Comparison of ENCODE assay signal across 20 cellular contexts in genomic region chr11:74307409-74307808, GRCh38. TPM values are rescaled to one million over a fixed set of nuclear protein-coding genes. Genes with fewer than 3 reads are reported as not detected.
A peak's percentile ranks its signal among the peaks of the same experiment; 100 is the strongest.
DNase-seq lines count a peak whose midpoint lies in the region; ATAC-seq and TF ChIP-seq lines count a peak whose summit lies in the region.
"Had no signal": no experiment of that assay in that cellular context is flagged by ENCODE, and none has a peak within 500 bp of the region (broad histone marks: within the 10 kb centered on the region; RNA-seq: fewer than 3 reads in every experiment).

No MANE protein-coding gene starts in this region.

- DNase-seq in DND-41, result peak; percentile 26
- DNase-seq in LHCN-M2 (ENCODE audit: low read depth), result peak; percentile 41
- DNase-seq in astrocyte of the hippocampus (ENCODE audit: low read depth, low spot score), result peak; percentile 88
- peak; percentile 60 for DNase-seq in fibroblast of villous mesenchyme (ENCODE audit: low read depth)
- no peak for DNase-seq in upper lobe of right lung
- no peak for DNase-seq in RPMI8226
- DNase-seq: activated CD8-positive, alpha-beta memory T cell treated with anti-CD3 and anti-CD28 coated beads, Interleukin-2, amount 10 ng/mL, durations not matched to agents 7 days and 5 days; activated naive CD8-positive, alpha-beta T cell treated with anti-CD3 and anti-CD28 coated beads, Interleukin-2, amount 50 U/mL, for 24 hours; glutamatergic neuron; Kasumi-1; naive thymus-derived CD4-positive, alpha-beta T cell; NCI-H146; NCI-H510A treated with DMSO at 0.1 percent for 48 hours; small intestine had no signal

- no peak for ATAC-seq in DND-41 (ENCODE audit: insufficient read depth, low read depth)
- no peak for ATAC-seq in HG02840 (IDR thresholded peaks at IDR 0.05; ENCODE audit: low FRiP score, unreplicated experiment)
- ATAC-seq in upper lobe of right lung, result no peak
- ATAC-seq in HG02852 (IDR thresholded peaks at IDR 0.05; ENCODE audit: unreplicated experiment), result no peak
- ATAC-seq: activated CD8-positive, alpha-beta memory T cell treated with anti-CD3 and anti-CD28 coated beads, Interleukin-2, amount 10 ng/mL, durations not matched to agents 7 days and 5 days; activated naive CD8-positive, alpha-beta T cell treated with anti-CD3 and anti-CD28 coated beads, Interleukin-2, amount 50 U/mL, for 24 hours; naive thymus-derived CD4-positive, alpha-beta T cell had no signal

- H2AFZ ChIP-seq in DND-41 (ENCODE audit: low read depth, low read length), result no peak overlapping the region
- H2AFZ ChIP-seq: parathyroid adenoma had no signal

- H3K4me3 ChIP-seq in DND-41 (ENCODE audit: low read depth in 1 of 2, low read length in 2 of 2) (no peak overlapping the region), fibroblast of villous mesenchyme (ENCODE audit: low read depth, low read length) (no peak overlapping the region), upper lobe of right lung (no peak overlapping the region)
- H3K4me3 ChIP-seq: coronary artery, lung had no signal

- intact Hi-C loops in upper lobe of right lung (cut with DNase I), result no loop called here

- H3K4me2 ChIP-seq in DND-41 (ENCODE audit: insufficient read depth, low read length), result no peak overlapping the region

- H3K9ac ChIP-seq in DND-41 (ENCODE audit: low read depth, low read length), result no peak overlapping the region
- H3K9ac ChIP-seq: parathyroid adenoma had no signal

- TF ChIP-seq CTCF in DND-41 (IDR thresholded peaks at IDR 0.05; ENCODE audit: borderline replicate concordance, extremely low read depth, low read length, poor library complexity, severe bottlenecking) (no peak), fibroblast of villous mesenchyme (IDR thresholded peaks at IDR 0.05; ENCODE audit: insufficient read depth, low read depth, low read length) (no peak), upper lobe of right lung (IDR thresholded peaks at IDR 0.05) (no peak)

- no peaks in the 10 kb centered on the region for H3K9me3 ChIP-seq in DND-41 (ENCODE audit: insufficient read depth, low read length, severe bottlenecking)
- no peaks in the 10 kb centered on the region for H3K9me3 ChIP-seq in upper lobe of right lung

- no peaks in the 10 kb centered on the region for H4K20me1 ChIP-seq in DND-41 (ENCODE audit: insufficient read depth, low read length)

- H3K27me3 ChIP-seq in DND-41 (ENCODE audit: insufficient read depth, low read length, poor library complexity) (peaks cover 9% of the 10 kb centered on the region), upper lobe of right lung (no peaks in the 10 kb centered on the region)

- H3K79me2 ChIP-seq in DND-41 (ENCODE audit: insufficient read depth, low read length), result no peaks in the 10 kb centered on the region
- H3K79me2 ChIP-seq: parathyroid adenoma had no signal

- H3K27ac ChIP-seq in DND-41 (ENCODE audit: low read length) (no peak overlapping the region), upper lobe of right lung (no peak overlapping the region)
- H3K27ac ChIP-seq: coronary artery, parathyroid adenoma had no signal

- H3K4me1 ChIP-seq in DND-41 (ENCODE audit: insufficient read depth, low read length) (no peaks in the 10 kb centered on the region), upper lobe of right lung (peaks cover 7% of the 10 kb centered on the region)
- H3K4me1 ChIP-seq: parathyroid adenoma had no signal

- H3K36me3 ChIP-seq in DND-41 (ENCODE audit: insufficient read depth, low read length), result no peaks in the 10 kb centered on the region
- no peaks in the 10 kb centered on the region for H3K36me3 ChIP-seq in upper lobe of right lung

RNA-seq across cellular contexts. Expression of gene P4HA3, which starts 4.0 kb away (rescaled TPM):
- total RNA-seq in LHCN-M2 (2014; rRNA removed), result 3.1 TPM in 2 replicates
- polyA plus RNA-seq in LHCN-M2 (2012), result 1.4 TPM
- 2.6 and 11.9 TPM in 2 replicates for total RNA-seq in fibroblast of villous mesenchyme
- 0.96 TPM for total RNA-seq in upper lobe of right lung
- total RNA-seq: activated CD8-positive, alpha-beta memory T cell treated with anti-CD3 and anti-CD28 coated beads, Interleukin-2, amount 10 ng/mL, durations not matched to agents 7 days and 5 days; activated T-helper 2 cell treated with anti-CD3 and anti-CD28 coated beads, Interferon-gamma antibody, Interleukin-2, Interleukin-4, amounts not matched to agents 10 μg/mL and 5 μg/mL and 100 μg/mL, durations not matched to agents 14 hours and 24 hours and 36 hours; naive thymus-derived CD4-positive, alpha-beta T cell had no signal
- polyA plus RNA-seq: naive thymus-derived CD4-positive, alpha-beta T cell had no signal

Comparison
In these comparisons a context has a peak if more than half of its experiments do, and no peak if none do; other contexts are left out.
1. DNase-seq: peak in DND-41 (single experiment), LHCN-M2 (single experiment), astrocyte of the hippocampus (single experiment) and fibroblast of villous mesenchyme (single experiment); none in upper lobe of right lung (single experiment) and RPMI8226 (single experiment).